ENCODE assay signal across 1 cellular context in genomic region chr9:131529597-131530545, GRCh38.
TF ChIP-seq lines count a peak whose summit lies in the region.

No MANE protein-coding gene starts in this region.

TF ChIP-seq in IMR-90, 13 proteins besides CTCF, POLR2A, EP300 and RAD21 (continued from another document):
- no peak for TF ChIP-seq ELK1 (IDR thresholded peaks at IDR 0.05; ENCODE audit: borderline replicate concordance, low read depth, low read length)
- no peak for TF ChIP-seq RFX5 (IDR thresholded peaks at IDR 0.05; ENCODE audit: low read depth, low read length)
